ENCODE assay signal across 8 cellular contexts in the genomic region with DNA sequence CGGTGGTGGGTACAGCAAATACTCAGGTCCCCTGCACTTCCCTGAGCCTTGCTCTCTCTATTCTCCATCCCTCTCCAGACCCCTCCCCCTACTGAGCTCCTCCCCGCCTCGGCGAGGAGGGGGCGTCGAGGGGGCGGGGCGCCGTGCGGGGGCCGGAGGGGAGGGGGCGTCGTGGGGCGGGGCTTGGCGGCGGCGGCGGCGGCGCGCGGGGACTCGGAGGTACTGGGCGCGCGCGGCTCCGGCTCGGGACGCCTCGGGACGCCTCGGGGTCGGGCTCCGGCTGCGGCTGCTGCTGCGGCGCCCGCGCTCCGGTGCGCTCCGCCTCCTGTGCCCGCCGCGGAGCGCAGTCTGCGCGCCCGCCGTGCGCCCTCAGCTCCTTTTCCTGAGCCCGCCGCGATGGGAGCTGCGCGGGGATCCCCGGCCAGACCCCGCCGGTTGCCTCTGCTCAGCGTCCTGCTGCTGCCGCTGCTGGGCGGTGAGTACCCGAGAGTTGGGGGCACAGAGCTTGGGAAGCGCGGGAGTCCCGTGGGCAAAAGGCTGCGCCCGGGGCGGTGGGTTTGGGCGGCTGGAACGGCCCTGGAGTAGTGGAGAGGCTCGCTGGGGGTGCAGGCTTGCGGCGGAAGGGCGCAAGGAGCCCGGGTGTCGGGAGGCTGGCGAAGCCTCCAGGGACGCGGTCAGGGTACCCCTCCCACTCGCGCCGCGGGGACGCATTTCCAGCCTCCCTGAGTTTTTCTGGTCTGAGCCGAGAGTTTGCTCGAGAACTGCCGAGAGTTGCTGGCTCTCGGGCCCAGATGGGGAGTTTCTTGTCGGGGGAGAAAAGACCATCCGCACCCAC. TPM values are rescaled to one million over a fixed set of nuclear protein-coding genes. Genes with fewer than 3 reads are reported as not detected.
DNase-seq lines count a peak whose midpoint lies in the region; ATAC-seq, FAIRE-seq and TF ChIP-seq lines count a peak whose summit lies in the region.

A gene (plus strand): TSS at position 222 of the 835 bp plus-strand sequence. CDS start 175 bp downstream, at position 397.

- in situ Hi-C loops in GM12878 (cut with MboI): no loop called here

- ATAC-seq in GM12878 (peak; percentile 73), HG03159 (IDR thresholded peaks at IDR 0.05; ENCODE audit: unreplicated experiment) (no peak), HG03378 (IDR thresholded peaks at IDR 0.05; ENCODE audit: unreplicated experiment) (no peak)

- H2AFZ ChIP-seq in GM12878 (ENCODE audit: control insufficient read depth, low read depth, low read length): peak within 1 kb of the TSS; percentile 33

- TF ChIP-seq CTCF in BJ (IDR thresholded peaks at IDR 0.05; ENCODE audit: insufficient read depth, low read depth, low read length) (no peak), GM12878 (IDR thresholded peaks at IDR 0.05 in 2 of 3, conservative IDR thresholded peaks at IDR 0.05 in 1 of 3; ENCODE audit: control insufficient read depth in 2 of 3, extremely low read depth in 1 of 3, insufficient read depth in 1 of 3, low read depth in 3 of 3, low read length in 3 of 3) (no peak)

- H4K20me1 ChIP-seq in GM12878 (ENCODE audit: control insufficient read depth, insufficient read depth): no peaks in the 10 kb centered on the region

- H3K36me3 ChIP-seq in BJ (ENCODE audit: control insufficient read depth, insufficient read depth, low read length) (0 out of 2 replicates have a peak, but pooled peaks cover 1% of the 10 kb centered on the region), GM12878 (ENCODE audit: control insufficient read depth in 2 of 2, insufficient read depth in 2 of 2, low read length in 1 of 2) (no peaks in the 10 kb centered on the region), skeletal muscle tissue (ENCODE audit: control insufficient read depth in 3 of 3, insufficient read depth in 3 of 3, low read length in 3 of 3) (peaks cover 21 to 29% (median 24%) of the 10 kb centered on the region in 3 donors)

- intact Hi-C loops in GM12878 (cut with micrococcal nuclease; ENCODE audit: unreplicated experiment): no loop called here

- no peak within 1 kb of the TSS for H3K9ac ChIP-seq in GM12878 (ENCODE audit: control insufficient read depth, insufficient read depth, low read length)
- peak within 1 kb of the TSS in 2 of 3 donors; percentile 33 to 54 for H3K9ac ChIP-seq in skeletal muscle tissue (ENCODE audit: low read depth in 1 of 3, low read length in 3 of 3)

- no peak for TF ChIP-seq POLR2A in GM12878 (IDR thresholded peaks at IDR 0.05; ENCODE audit: low read depth, low read length)

- FAIRE-seq in GM12878 (lab: Jason Lieb, UNC): no peak

- 6% methylated on average over 73 of the region's 92 CpGs for WGBS in GM12878 (ENCODE audit: insufficient coverage, insufficient replicate concordance, low lambda C conversion rate, missing lambda C conversion rate)

- H3K27me3 ChIP-seq in BJ (ENCODE audit: control insufficient read depth, insufficient read depth, low read length): no peaks in the 10 kb centered on the region
- H3K27me3 ChIP-seq in GM12878 (replicated peaks in 1 of 2; ENCODE audit: control insufficient read depth in 2 of 2, insufficient read depth in 2 of 2, low read length in 1 of 2): peaks cover 8 to 12% of the 10 kb centered on the region in 2 experiments; a peak in 3 of 4 replicates
- H3K27me3 ChIP-seq in skeletal muscle tissue (ENCODE audit: control insufficient read depth in 3 of 3, insufficient read depth in 3 of 3, low read length in 3 of 3): peaks cover 0 to 23% (median 14%) of the 10 kb centered on the region in 3 donors

- CTCF ChIA-PET in BJ (lab: Yijun Ruan, JAX): interaction anchor here (0.8 to 5.7 kb wide), 9 partner anchors 13 to 67 kb away, joined by 3 to 42 read pairs (median 3); no protein-coding TSS in a partner anchor
- CTCF ChIA-PET in GM12878 (lab: Yijun Ruan, JAX): no interaction called here

- H3K27ac ChIP-seq in GM12878 (ENCODE audit: control insufficient read depth, insufficient read depth) (no peak within 1 kb of the TSS), skeletal muscle tissue (ENCODE audit: low read depth, low read length) (no peak within 1 kb of the TSS)

- H3K4me1 ChIP-seq in GM12878 (ENCODE audit: control insufficient read depth, insufficient read depth, low read length) (peaks cover 7% of the 10 kb centered on the region; the same call in 1 of the 2 replicates), skeletal muscle tissue (ENCODE audit: control insufficient read depth in 3 of 3, insufficient read depth in 3 of 3, low read length in 3 of 3) (peaks cover 4 to 11% (median 11%) of the 10 kb centered on the region in 3 donors)

- BruUV-seq in GM12878 (replicated peaks; lab: Mats Ljungman, UMichigan): no TSS peak

- POLR2A ChIA-PET in BJ (lab: Charles Lee): interaction anchor here (0.5 to 2.0 kb wide), 3 partner anchors 45 to 820 kb away, joined by 3 to 12 read pairs (median 7); no protein-coding TSS in a partner anchor
- POLR2A ChIA-PET in GM12878 (lab: Charles Lee): interaction anchor here (0.5 to 1.4 kb wide), 3 partner anchors 9 to 20 kb away, joined by 3 to 5 read pairs (median 4); no protein-coding TSS in a partner anchor

- no peaks in the 10 kb centered on the region for H3K79me2 ChIP-seq in GM12878 (ENCODE audit: control insufficient read depth, insufficient read depth, low read length)

- RAD21 ChIA-PET in GM12878 (lab: Charles Lee; ENCODE audit: unreplicated experiment): interaction anchor here (0.8 to 1.5 kb wide), 2 partner anchors 27 to 67 kb away, joined by 3 to 5 read pairs; no protein-coding TSS in a partner anchor

- no peak for TF ChIP-seq RAD21 in GM12878 (IDR thresholded peaks at IDR 0.05; ENCODE audit: insufficient read depth, low read depth, low read length)

- SMC1A ChIA-PET in GM12878 (lab: Charles Lee; ENCODE audit: uncharacterized antibody, unreplicated experiment): interaction anchor here (0.6 to 1.1 kb wide), 3 partner anchors 10 to 67 kb away, joined by 3 to 4 read pairs (median 3); no protein-coding TSS in a partner anchor

- TF ChIP-seq EP300 in GM12878 (IDR thresholded peaks at IDR 0.05; ENCODE audit: borderline replicate concordance in 1 of 2, control insufficient read depth in 1 of 2, low read depth in 2 of 2, low read length in 2 of 2): no peak

- peak within 1 kb of the TSS; percentile 79 for H3K4me3 ChIP-seq in BJ (ENCODE audit: low read depth, low read length)
- peak within 1 kb of the TSS; percentile 52 for H3K4me3 ChIP-seq in GM12878
- peak within 1 kb of the TSS; percentile 97 for H3K4me3 ChIP-seq in iPS-18c (ENCODE audit: insufficient read depth, low read depth, low read length)
- peak within 1 kb of the TSS; percentile 49 to 56 (median 51) for H3K4me3 ChIP-seq in skeletal muscle tissue (ENCODE audit: low read length in 3 of 3)

- peak within 1 kb of the TSS; percentile 69 for H3K4me2 ChIP-seq in GM12878 (ENCODE audit: control insufficient read depth, insufficient read depth)

- H3K9me3 ChIP-seq in GM12878 (replicated peaks; ENCODE audit: control insufficient read depth, insufficient read depth, low read length) (no peaks in the 10 kb centered on the region), iPS-18c (ENCODE audit: control insufficient read depth, insufficient read depth, low read length) (peaks cover 2% of the 10 kb centered on the region), skeletal muscle tissue (ENCODE audit: control insufficient read depth in 3 of 3, low read length in 3 of 3) (no peaks in the 10 kb centered on the region)

- DNase-seq in BJ (ENCODE audit: low read depth) (no peak), HCEC 1CT (peak; percentile 41), OCI-M1 (lab: John Stamatoyannopoulos, UW) (peak; percentile 44), GM12878 (ENCODE audit: low read depth, low spot score) (no peak)

TF ChIP-seq in GM12878, 131 proteins besides CTCF, POLR2A, EP300 and RAD21 (continues in another document):
- TF ChIP-seq, protein P1, sequence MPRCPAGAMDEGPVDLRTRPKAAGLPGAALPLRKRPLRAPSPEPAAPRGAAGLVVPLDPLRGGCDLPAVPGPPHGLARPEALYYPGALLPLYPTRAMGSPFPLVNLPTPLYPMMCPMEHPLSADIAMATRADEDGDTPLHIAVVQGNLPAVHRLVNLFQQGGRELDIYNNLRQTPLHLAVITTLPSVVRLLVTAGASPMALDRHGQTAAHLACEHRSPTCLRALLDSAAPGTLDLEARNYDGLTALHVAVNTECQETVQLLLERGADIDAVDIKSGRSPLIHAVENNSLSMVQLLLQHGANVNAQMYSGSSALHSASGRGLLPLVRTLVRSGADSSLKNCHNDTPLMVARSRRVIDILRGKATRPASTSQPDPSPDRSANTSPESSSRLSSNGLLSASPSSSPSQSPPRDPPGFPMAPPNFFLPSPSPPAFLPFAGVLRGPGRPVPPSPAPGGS (IDR thresholded peaks at IDR 0.05; ENCODE audit: borderline replicate concordance, insufficient read depth, low read depth, low read length, poor library complexity, severe bottlenecking): no peak
- 0 out of 2 replicates have a peak, but pooled peaks have one; percentile 90 for TF ChIP-seq HDAC2 (IDR thresholded peaks at IDR 0.05)
- TF ChIP-seq NR2C2 (IDR thresholded peaks at IDR 0.05; ENCODE audit: borderline replicate concordance, control insufficient read depth, insufficient read length, low read depth): no peak
- peak; percentile 39; the same call in 1 of the 2 replicates for TF ChIP-seq GATAD2B (conservative IDR thresholded peaks at IDR 0.05; ENCODE audit: low read depth)
- TF ChIP-seq ZNF207 (IDR thresholded peaks at IDR 0.05; ENCODE audit: borderline replicate concordance): no peak
- TF ChIP-seq KLF5 (IDR thresholded peaks at IDR 0.05; ENCODE audit: partially characterized antibody): no peak
- TF ChIP-seq EED (IDR thresholded peaks at IDR 0.05; ENCODE audit: low read depth): 0 out of 2 replicates have a peak, but pooled peaks have one; percentile 7

RNA-seq across cellular contexts. Expression of the gene that starts here (rescaled TPM):
- polyA plus RNA-seq in BJ (2011; rRNA removed) (187 and 362 TPM in 2 replicates), GM12878 (2011; rRNA removed) (10.7 and 14.4 TPM in 2 replicates), GM12878 (2014; fragmentation: Illumina TruSeq; extraction: Trizol) (2.4 TPM in 2 replicates), GM12878 (2014; fragmentation: Nextera tagmentation; extraction: Ambion mirVana) (under 1 TPM in 1 of 2 experiments, not detected in 1; 0.18 TPM), GM12878 (2014; rRNA removed) (5.4 and 6.4 TPM in 2 replicates), GM12878 (2016; fragmentation: Nextera tagmentation; extraction: Ambion mirVana) (1 to 10 TPM; 3.2 to 5.0 TPM)
- polyA minus RNA-seq in BJ (2011; rRNA and poly(A)+ RNA removed): 292 and 322 TPM in 2 replicates
- 20.8 and 24.5 TPM in 2 replicates for total RNA-seq in GM12878 (2013; cell fraction: nucleolus; rRNA removed)
- total RNA-seq in GM12878 (2014; rRNA removed) (3.3 and 4.1 TPM in 2 replicates), GM12878 (2014; rRNA removed; fragmentation: Illumina TruSeq; extraction: Trizol) (2.1 and 2.7 TPM in 2 replicates), GM12878 (2021) (6.2 TPM in 2 replicates), skeletal muscle tissue (50.1 TPM)
- 1.3 TPM for polyA plus RNA-seq in GM12878 (2011; ENCODE audit: low read depth)
- 14.6 and 18.5 TPM in 2 replicates for polyA plus RNA-seq in GM12878 (2011; cell fraction: cytosol; rRNA removed)
- 67.6 and 95.6 TPM in 2 replicates for polyA plus RNA-seq in GM12878 (2011; cell fraction: nucleus; rRNA removed)
- 2.8 and 3.7 TPM in 2 replicates for polyA plus RNA-seq in GM12878 (2012)
- 16.1 and 27.0 TPM in 2 replicates for polyA minus RNA-seq in GM12878 (2011; rRNA and poly(A)+ RNA removed)
- 8.3 and 12.3 TPM in 2 replicates for polyA minus RNA-seq in GM12878 (2011; cell fraction: cytosol; rRNA and poly(A)+ RNA removed)
- 16.9 and 25.0 TPM in 2 replicates for polyA minus RNA-seq in GM12878 (2011; cell fraction: nucleus; rRNA and poly(A)+ RNA removed)

Comparison
In these comparisons a context has a peak if more than half of its experiments do, and no peak if none do; other contexts are left out.
1. DNase-seq: peak in HCEC 1CT (single experiment) and OCI-M1 (single experiment); none in BJ (single experiment) and GM12878 (single experiment).
2. Peak in every context shown above with its lines, with median percentiles within 50 percentile points of each other: H3K4me3 ChIP-seq.